23 cellular contexts compared by ENCODE assay signal in the genomic region with DNA sequence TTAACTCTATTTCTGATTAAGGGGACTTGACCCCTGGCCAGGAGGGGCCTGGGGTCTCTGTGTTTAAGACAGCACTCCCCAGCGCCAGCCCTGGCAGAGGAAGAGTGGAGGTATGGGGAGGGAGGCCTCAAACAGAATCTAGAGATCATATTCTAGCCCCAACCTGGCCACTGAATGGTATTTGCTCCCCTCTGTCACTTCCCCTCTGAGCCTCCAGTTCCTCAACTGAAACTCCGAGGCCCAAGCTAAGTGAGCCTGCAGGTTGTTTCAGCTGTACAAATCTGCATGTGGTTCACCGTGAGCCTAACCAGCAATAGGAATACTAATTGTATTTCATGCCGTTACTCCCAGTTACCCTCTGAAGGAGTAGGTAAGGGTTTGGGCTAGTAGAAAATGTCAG.
"Had no signal": no experiment of that assay in that cellular context is flagged by ENCODE, and none has a peak within 500 bp of the region (broad histone marks: within the 10 kb centered on the region; RNA-seq: fewer than 3 reads in every experiment).

No MANE protein-coding gene starts in this region.

- ATAC-seq: esophagus mucosa, gastroesophageal sphincter had no signal

- H3K36me3 ChIP-seq: uterus had no signal

- H3K27ac ChIP-seq: ascending aorta, gastroesophageal sphincter, uterus, WERI-Rb-1 had no signal

- H3K27me3 Mint-ChIP-seq: memory B cell, naive B cell had no signal

- H3K4me3 ChIP-seq: ascending aorta, gastroesophageal sphincter, heart right ventricle, thyroid gland, uterus had no signal

- H3K4me1 ChIP-seq: gastroesophageal sphincter, uterus had no signal

- H3K27me3 ChIP-seq: ascending aorta, gastroesophageal sphincter, heart right ventricle, thyroid gland, uterus had no signal

- H3K4me3 Mint-ChIP-seq: immature natural killer cell; memory B cell; naive B cell; neural crest cell; T-helper 1 cell treated with Interleukin-12 subunit alpha and Interleukin-12 subunit beta and Interleukin-4 antibody, amounts not matched to agents 30 μg/mL and 1 μg/mL, for 36 hours had no signal

- H3K9me3 ChIP-seq: ascending aorta, gastroesophageal sphincter, heart right ventricle, thyroid gland, uterus had no signal

- H3K9me3 Mint-ChIP-seq: activated T-helper 2 cell treated with anti-CD3 and anti-CD28 coated beads, Interferon-gamma antibody, Interleukin-2, Interleukin-4, amounts not matched to agents 10 μg/mL and 5 μg/mL and 100 μg/mL, durations not matched to agents 14 hours and 24 hours and 36 hours; immature natural killer cell; memory B cell; naive B cell; neural crest cell; T-helper 1 cell treated with Interleukin-12 subunit alpha and Interleukin-12 subunit beta and Interleukin-4 antibody, amounts not matched to agents 30 μg/mL and 1 μg/mL, for 36 hours had no signal

- H3K4me1 Mint-ChIP-seq: immature natural killer cell had no signal

- DNase-seq: activated CD4-positive, alpha-beta T cell treated with anti-CD3 and anti-CD28 coated beads, Interleukin-2, amount 50 U/mL, for 48 hours; activated naive CD4-positive, alpha-beta T cell treated with Interleukin-2 at 50 U/mL for 16 hours; cerebellar nuclear complex; effector CD8-positive, alpha-beta T cell; heart right ventricle; immature natural killer cell; kidney glomerular epithelial cell; left ventricle myocardium superior; naive B cell; stimulated activated CD4-positive, alpha-beta T cell treated with anti-CD3 and anti-CD28 coated beads, Interleukin-12 subunit alpha, Interleukin-12 subunit beta, amount 100 ng/mL, for 4 hours; stimulated activated CD4-positive, alpha-beta T cell treated with anti-CD3 and anti-CD28 coated beads, Interleukin-1b, Interleukin-23, amount 100 ng/mL, for 48 hours; stimulated activated CD8-positive, alpha-beta memory T cell treated with anti-CD3 and anti-CD28 coated beads, Interleukin-4, amount 100 ng/mL, for 48 hours; stimulated activated naive CD4-positive, alpha-beta T cell; thyroid gland; uterus; WERI-Rb-1 had no signal

- H3K27ac Mint-ChIP-seq: activated T-helper 2 cell treated with anti-CD3 and anti-CD28 coated beads, Interferon-gamma antibody, Interleukin-2, Interleukin-4, amounts not matched to agents 10 μg/mL and 5 μg/mL and 100 μg/mL, durations not matched to agents 14 hours and 24 hours and 36 hours; immature natural killer cell; memory B cell; T-helper 1 cell treated with Interleukin-12 subunit alpha and Interleukin-12 subunit beta and Interleukin-4 antibody, amounts not matched to agents 30 μg/mL and 1 μg/mL, for 36 hours had no signal
